ENCODE assay signal across 1 cellular context in genomic region chr11:61754534-61755482, GRCh38.
TF ChIP-seq lines count a peak whose summit lies in the region.

No MANE protein-coding gene starts in this region.

TF ChIP-seq in A549, 52 proteins besides CTCF, POLR2A, EP300 and RAD21 (continued from another document):
- TF ChIP-seq ATOH8 (CRISPR knock-in tag; IDR thresholded peaks at IDR 0.05; ENCODE audit: low read depth): no peak
- no peak for TF ChIP-seq HES2 (IDR thresholded peaks at IDR 0.05)
